Comparison of ENCODE assay signal across 29 cellular contexts in the genomic region with DNA sequence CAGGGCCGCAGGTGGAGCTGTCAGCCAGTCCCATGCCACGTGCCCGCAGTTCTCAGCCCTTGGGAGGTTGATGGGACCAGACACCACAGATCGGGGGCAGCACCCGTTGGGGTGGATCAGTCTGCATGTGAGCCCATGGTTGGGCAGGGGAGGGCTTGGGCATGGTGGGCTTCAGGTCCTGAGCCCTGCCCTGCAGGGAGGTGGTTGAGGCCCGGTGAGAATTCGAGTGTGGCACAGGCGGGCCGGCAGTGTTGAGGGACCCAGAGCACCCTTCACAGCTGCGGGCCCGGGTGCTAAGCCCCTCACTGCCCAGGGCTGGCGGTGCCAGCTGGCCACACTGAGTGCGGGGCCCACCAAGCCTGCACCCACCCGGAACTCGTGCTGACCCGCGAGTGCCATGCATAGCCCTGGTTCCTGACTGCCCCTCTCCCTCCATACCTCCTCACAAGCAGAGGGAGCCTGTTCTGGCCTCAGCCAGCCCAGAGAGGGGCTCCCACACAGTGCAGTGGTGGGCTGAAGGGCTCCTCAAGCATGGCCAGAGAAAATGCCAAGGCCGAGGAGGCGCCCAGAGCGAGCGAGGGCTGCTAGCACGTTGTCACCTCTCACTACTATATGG.
"Had no signal": no experiment of that assay in that cellular context is flagged by ENCODE, and none has a peak within 500 bp of the region (broad histone marks: within the 10 kb centered on the region; RNA-seq: fewer than 3 reads in every experiment).

No MANE protein-coding gene starts in this region.

- H3K27me3 ChIP-seq: adrenal gland, ascending aorta, gastrocnemius medialis had no signal

- H3K4me3 Mint-ChIP-seq: activated CD4-positive, alpha-beta memory T cell treated with anti-CD3 and anti-CD28 coated beads for 36 hours; activated CD4-positive, alpha-beta T cell treated with anti-CD3 and anti-CD28 coated beads for 36 hours; activated CD4-positive, alpha-beta T cell treated with anti-CD3 and anti-CD28 coated beads, Interleukin-2, amount 10 ng/mL, durations not matched to agents 24 days and 14 days; activated CD8-positive, alpha-beta memory T cell treated with anti-CD3 and anti-CD28 coated beads, Interleukin-2, amount 10 ng/mL, durations not matched to agents 7 days and 5 days; activated CD8-positive, alpha-beta T cell treated with anti-CD3 and anti-CD28 coated beads, Interleukin-2, amount 10 ng/mL, durations not matched to agents 7 days and 5 days; activated naive CD4-positive, alpha-beta T cell treated with anti-CD3 and anti-CD28 coated beads for 36 hours; activated naive CD4-positive, alpha-beta T cell treated with anti-CD3 and anti-CD28 coated beads, Interleukin-2, amount 50 U/mL, for 24 hours; activated naive CD8-positive, alpha-beta T cell treated with anti-CD3 and anti-CD28 coated beads for 36 hours; activated naive CD8-positive, alpha-beta T cell treated with anti-CD3 and anti-CD28 coated beads, Interleukin-2, amount 50 U/mL, for 24 hours; activated T-helper 1 cell treated with anti-CD3 and anti-CD28 coated beads, Interleukin-12 subunit alpha, Interleukin-12 subunit beta, Interleukin-2, Interleukin-4 antibody, amounts not matched to agents 30 ng/mL and 10 ng/mL and 1 ng/mL, durations not matched to agents 14 hours and 24 hours and 36 hours; brain; central memory CD8-positive, alpha-beta T cell had no signal

- H3K27ac Mint-ChIP-seq: activated CD4-positive, alpha-beta memory T cell treated with anti-CD3 and anti-CD28 coated beads for 36 hours; activated CD4-positive, alpha-beta T cell treated with anti-CD3 and anti-CD28 coated beads for 36 hours; activated CD4-positive, alpha-beta T cell treated with anti-CD3 and anti-CD28 coated beads, Interleukin-2, amount 10 ng/mL, durations not matched to agents 24 days and 14 days; activated CD8-positive, alpha-beta memory T cell treated with anti-CD3 and anti-CD28 coated beads, Interleukin-2, amount 10 ng/mL, durations not matched to agents 7 days and 5 days; activated CD8-positive, alpha-beta T cell treated with anti-CD3 and anti-CD28 coated beads, Interleukin-2, amount 10 ng/mL, durations not matched to agents 7 days and 5 days; activated naive CD4-positive, alpha-beta T cell treated with anti-CD3 and anti-CD28 coated beads for 36 hours; activated naive CD4-positive, alpha-beta T cell treated with anti-CD3 and anti-CD28 coated beads, Interleukin-2, amount 50 U/mL, for 24 hours; activated naive CD8-positive, alpha-beta T cell treated with anti-CD3 and anti-CD28 coated beads for 36 hours; activated naive CD8-positive, alpha-beta T cell treated with anti-CD3 and anti-CD28 coated beads, Interleukin-2, amount 50 U/mL, for 24 hours; activated T-helper 1 cell treated with anti-CD3 and anti-CD28 coated beads, Interleukin-12 subunit alpha, Interleukin-12 subunit beta, Interleukin-2, Interleukin-4 antibody, amounts not matched to agents 30 ng/mL and 10 ng/mL and 1 ng/mL, durations not matched to agents 14 hours and 24 hours and 36 hours; activated T-helper 2 cell treated with anti-CD3 and anti-CD28 coated beads, Interferon-gamma antibody, Interleukin-2, Interleukin-4, amounts not matched to agents 10 μg/mL and 5 μg/mL and 100 μg/mL, durations not matched to agents 14 hours and 24 hours and 36 hours; brain had no signal

- H3K27me3 Mint-ChIP-seq: activated CD4-positive, alpha-beta memory T cell treated with anti-CD3 and anti-CD28 coated beads for 36 hours; activated CD4-positive, alpha-beta T cell treated with anti-CD3 and anti-CD28 coated beads for 36 hours; activated CD4-positive, alpha-beta T cell treated with anti-CD3 and anti-CD28 coated beads, Interleukin-2, amount 10 ng/mL, durations not matched to agents 24 days and 14 days; activated CD8-positive, alpha-beta memory T cell treated with anti-CD3 and anti-CD28 coated beads, Interleukin-2, amount 10 ng/mL, durations not matched to agents 7 days and 5 days; activated naive CD4-positive, alpha-beta T cell treated with anti-CD3 and anti-CD28 coated beads, Interleukin-2, amount 50 U/mL, for 24 hours; activated naive CD8-positive, alpha-beta T cell treated with anti-CD3 and anti-CD28 coated beads for 36 hours; activated naive CD8-positive, alpha-beta T cell treated with anti-CD3 and anti-CD28 coated beads, Interleukin-2, amount 50 U/mL, for 24 hours; brain; central memory CD8-positive, alpha-beta T cell had no signal

- H3K27ac ChIP-seq: adrenal gland, ascending aorta, epithelial cell of prostate, gastrocnemius medialis had no signal

- ATAC-seq: activated CD4-positive, alpha-beta T cell treated with anti-CD3 and anti-CD28 coated beads for 36 hours; activated CD8-positive, alpha-beta memory T cell treated with anti-CD3 and anti-CD28 coated beads, Interleukin-2, amount 10 ng/mL, durations not matched to agents 7 days and 5 days; activated CD8-positive, alpha-beta T cell treated with anti-CD3 and anti-CD28 coated beads, Interleukin-2, amount 10 ng/mL, durations not matched to agents 7 days and 5 days; activated naive CD8-positive, alpha-beta T cell treated with anti-CD3 and anti-CD28 coated beads, Interleukin-2, amount 50 U/mL, for 24 hours; esophagus mucosa; gastrocnemius medialis had no signal

- DNase-seq: activated CD4-positive, alpha-beta memory T cell treated with anti-CD3 and anti-CD28 coated beads for 36 hours; activated CD4-positive, alpha-beta T cell treated with anti-CD3 and anti-CD28 coated beads for 36 hours; activated CD4-positive, alpha-beta T cell treated with anti-CD3 and anti-CD28 coated beads, Interleukin-2, amount 10 ng/mL, durations not matched to agents 24 days and 14 days; activated CD4-positive, CD25-positive, alpha-beta regulatory T cell; activated CD4-positive, CD25-positive, alpha-beta regulatory T cell treated with anti-CD3 and anti-CD28 coated beads, Interleukin-2, amount 50 U/mL, for 72 hours; activated CD8-positive, alpha-beta memory T cell treated with anti-CD3 and anti-CD28 coated beads, Interleukin-2, amount 10 ng/mL, durations not matched to agents 7 days and 5 days; activated CD8-positive, alpha-beta memory T cell treated with anti-CD3 and anti-CD28 coated beads, Interleukin-2, amount 50 U/mL, for 4 hours; activated CD8-positive, alpha-beta T cell treated with anti-CD3 and anti-CD28 coated beads, Interleukin-2, amount 10 ng/mL, durations not matched to agents 7 days and 5 days; activated effector memory CD4-positive, alpha-beta T cell treated with anti-CD3 and anti-CD28 coated beads, Interleukin-2, amount 50 U/mL, for 16 hours; activated naive CD4-positive, alpha-beta T cell treated with anti-CD3 and anti-CD28 coated beads for 36 hours; activated naive CD8-positive, alpha-beta T cell treated with anti-CD3 and anti-CD28 coated beads for 36 hours; activated naive CD8-positive, alpha-beta T cell treated with anti-CD3 and anti-CD28 coated beads, Interleukin-2, amount 50 U/mL, for 24 hours; activated T-cell treated with anti-CD3 and anti-CD28 coated beads, Interleukin-2, amount 50 U/mL, for 1 hour; activated T-cell treated with anti-CD3 and anti-CD28 coated beads, Interleukin-2, amount 50 U/mL, for 48 hours; adrenal gland; amygdala; effector CD8-positive, alpha-beta T cell; foreskin fibroblast; gastrocnemius medialis; glutamatergic neuron; T-helper 2 cell had no signal

- H3K4me3 ChIP-seq: adrenal gland, ascending aorta, gastrocnemius medialis had no signal

- H3K9me3 Mint-ChIP-seq: activated CD4-positive, alpha-beta memory T cell treated with anti-CD3 and anti-CD28 coated beads for 36 hours; activated CD4-positive, alpha-beta T cell treated with anti-CD3 and anti-CD28 coated beads, Interleukin-2, amount 10 ng/mL, durations not matched to agents 24 days and 14 days; activated naive CD4-positive, alpha-beta T cell treated with anti-CD3 and anti-CD28 coated beads for 36 hours; activated naive CD4-positive, alpha-beta T cell treated with anti-CD3 and anti-CD28 coated beads, Interleukin-2, amount 50 U/mL, for 24 hours; activated naive CD8-positive, alpha-beta T cell treated with anti-CD3 and anti-CD28 coated beads for 36 hours; activated naive CD8-positive, alpha-beta T cell treated with anti-CD3 and anti-CD28 coated beads, Interleukin-2, amount 50 U/mL, for 24 hours; activated T-helper 1 cell treated with anti-CD3 and anti-CD28 coated beads, Interleukin-12 subunit alpha, Interleukin-12 subunit beta, Interleukin-2, Interleukin-4 antibody, amounts not matched to agents 30 ng/mL and 10 ng/mL and 1 ng/mL, durations not matched to agents 14 hours and 24 hours and 36 hours; brain had no signal

- H3K4me1 ChIP-seq: adrenal gland, ascending aorta, gastrocnemius medialis had no signal

- H3K4me1 Mint-ChIP-seq: activated CD4-positive, alpha-beta T cell treated with anti-CD3 and anti-CD28 coated beads for 36 hours; activated CD4-positive, alpha-beta T cell treated with anti-CD3 and anti-CD28 coated beads, Interleukin-2, amount 10 ng/mL, durations not matched to agents 24 days and 14 days; activated CD8-positive, alpha-beta memory T cell treated with anti-CD3 and anti-CD28 coated beads, Interleukin-2, amount 10 ng/mL, durations not matched to agents 7 days and 5 days; activated naive CD4-positive, alpha-beta T cell treated with anti-CD3 and anti-CD28 coated beads, Interleukin-2, amount 50 U/mL, for 24 hours; activated naive CD8-positive, alpha-beta T cell treated with anti-CD3 and anti-CD28 coated beads for 36 hours; activated naive CD8-positive, alpha-beta T cell treated with anti-CD3 and anti-CD28 coated beads, Interleukin-2, amount 50 U/mL, for 24 hours; brain; central memory CD8-positive, alpha-beta T cell had no signal

- H3K36me3 ChIP-seq: adrenal gland, ascending aorta, gastrocnemius medialis had no signal

- H3K36me3 Mint-ChIP-seq: activated CD4-positive, alpha-beta memory T cell treated with anti-CD3 and anti-CD28 coated beads for 36 hours; activated CD8-positive, alpha-beta memory T cell treated with anti-CD3 and anti-CD28 coated beads, Interleukin-2, amount 10 ng/mL, durations not matched to agents 7 days and 5 days; activated naive CD4-positive, alpha-beta T cell treated with anti-CD3 and anti-CD28 coated beads, Interleukin-2, amount 50 U/mL, for 24 hours; activated naive CD8-positive, alpha-beta T cell treated with anti-CD3 and anti-CD28 coated beads for 36 hours; brain had no signal

- H3K9me3 ChIP-seq: adrenal gland, ascending aorta, gastrocnemius medialis had no signal
